In genomic region chr7:115289966-115290365, GRCh38 we compare ENCODE assay signal across 25 cellular contexts.
"Had no signal": no experiment of that assay in that cellular context is flagged by ENCODE, and none has a peak within 500 bp of the region (broad histone marks: within the 10 kb centered on the region; RNA-seq: fewer than 3 reads in every experiment).

No MANE protein-coding gene starts in this region.

- H3K27me3 Mint-ChIP-seq: activated CD4-positive, alpha-beta memory T cell treated with anti-CD3 and anti-CD28 coated beads, Interleukin-2, amount 10 ng/mL, durations not matched to agents 7 days and 5 days; activated CD8-positive, alpha-beta memory T cell treated with anti-CD3 and anti-CD28 coated beads, Interleukin-2, amount 10 ng/mL, durations not matched to agents 7 days and 5 days had no signal

- H3K4me1 ChIP-seq: tibial nerve, uterus had no signal

- H3K27ac ChIP-seq: tibial nerve, uterus had no signal

- FAIRE-seq: endometrium had no signal

- H3K9me3 Mint-ChIP-seq: activated CD4-positive, alpha-beta memory T cell treated with anti-CD3 and anti-CD28 coated beads, Interleukin-2, amount 10 ng/mL, durations not matched to agents 7 days and 5 days; activated naive CD8-positive, alpha-beta T cell treated with anti-CD3 and anti-CD28 coated beads for 36 hours; nephron progenitor cell; stimulated activated naive CD8-positive, alpha-beta T cell treated with anti-CD3 and anti-CD28 coated beads, Interleukin-15, Interleukin-2, amounts not matched to agents 100 ng/mL and 50 ng/mL, for 24 hours had no signal

- ATAC-seq: activated CD8-positive, alpha-beta memory T cell treated with anti-CD3 and anti-CD28 coated beads, Interleukin-2, amount 10 ng/mL, durations not matched to agents 7 days and 5 days; esophagus mucosa had no signal

- H3K9me3 ChIP-seq: tibial nerve, uterus had no signal

- H3K4me3 ChIP-seq: lung, tibial nerve, uterus had no signal

- H3K36me3 Mint-ChIP-seq: activated CD8-positive, alpha-beta memory T cell treated with anti-CD3 and anti-CD28 coated beads, Interleukin-2, amount 10 ng/mL, durations not matched to agents 7 days and 5 days; activated naive CD8-positive, alpha-beta T cell treated with anti-CD3 and anti-CD28 coated beads for 36 hours had no signal

- H3K36me3 ChIP-seq: tibial nerve, uterus had no signal

- H3K27ac Mint-ChIP-seq: activated CD4-positive, alpha-beta memory T cell treated with anti-CD3 and anti-CD28 coated beads, Interleukin-2, amount 10 ng/mL, durations not matched to agents 7 days and 5 days; activated CD8-positive, alpha-beta memory T cell treated with anti-CD3 and anti-CD28 coated beads, Interleukin-2, amount 10 ng/mL, durations not matched to agents 7 days and 5 days; activated naive CD8-positive, alpha-beta T cell treated with anti-CD3 and anti-CD28 coated beads for 36 hours; mesothelial cell of epicardium; nephron progenitor cell; stimulated activated naive CD8-positive, alpha-beta T cell treated with anti-CD3 and anti-CD28 coated beads, Interleukin-15, Interleukin-2, amounts not matched to agents 100 ng/mL and 50 ng/mL, for 24 hours had no signal

- H3K4me1 Mint-ChIP-seq: activated CD4-positive, alpha-beta memory T cell treated with anti-CD3 and anti-CD28 coated beads, Interleukin-2, amount 10 ng/mL, durations not matched to agents 7 days and 5 days; activated CD8-positive, alpha-beta memory T cell treated with anti-CD3 and anti-CD28 coated beads, Interleukin-2, amount 10 ng/mL, durations not matched to agents 7 days and 5 days; activated naive CD8-positive, alpha-beta T cell treated with anti-CD3 and anti-CD28 coated beads for 36 hours; nephron progenitor cell had no signal

- H3K4me3 Mint-ChIP-seq: activated CD4-positive, alpha-beta memory T cell treated with anti-CD3 and anti-CD28 coated beads, Interleukin-2, amount 10 ng/mL, durations not matched to agents 7 days and 5 days; activated CD8-positive, alpha-beta memory T cell treated with anti-CD3 and anti-CD28 coated beads, Interleukin-2, amount 10 ng/mL, durations not matched to agents 7 days and 5 days; activated naive CD8-positive, alpha-beta T cell treated with anti-CD3 and anti-CD28 coated beads for 36 hours; mesothelial cell of epicardium; nephron progenitor cell; stimulated activated naive CD8-positive, alpha-beta T cell treated with anti-CD3 and anti-CD28 coated beads, Interleukin-15, Interleukin-2, amounts not matched to agents 100 ng/mL and 50 ng/mL, for 24 hours had no signal

- DNase-seq: activated CD4-positive, alpha-beta memory T cell treated with anti-CD3 and anti-CD28 coated beads, Interleukin-2, amount 10 ng/mL, durations not matched to agents 7 days and 5 days; activated CD4-positive, alpha-beta T cell treated with anti-CD3 and anti-CD28 coated beads for 48 hours; activated CD4-positive, CD25-positive, alpha-beta regulatory T cell; activated CD8-positive, alpha-beta memory T cell treated with anti-CD3 and anti-CD28 coated beads, Interleukin-2, amount 10 ng/mL, durations not matched to agents 7 days and 5 days; activated naive CD8-positive, alpha-beta T cell treated with anti-CD3 and anti-CD28 coated beads for 36 hours; amygdala; cortex of kidney; foreskin melanocyte; glutamatergic neuron; hippocampal formation; islet precursor cell; nephron progenitor cell; nucleus accumbens; posterior cingulate gyrus; retina; stimulated activated CD4-positive, alpha-beta T cell treated with anti-CD3 and anti-CD28 coated beads, Interleukin-15, amount 100 ng/mL, for 24 hours; stimulated activated CD4-positive, alpha-beta T cell treated with anti-CD3 and anti-CD28 coated beads, Interleukin-2, amount 100 ng/mL, for 48 hours; T1000; uterus had no signal

- H3K27me3 ChIP-seq: tibial nerve, uterus had no signal
